In the genomic region with DNA sequence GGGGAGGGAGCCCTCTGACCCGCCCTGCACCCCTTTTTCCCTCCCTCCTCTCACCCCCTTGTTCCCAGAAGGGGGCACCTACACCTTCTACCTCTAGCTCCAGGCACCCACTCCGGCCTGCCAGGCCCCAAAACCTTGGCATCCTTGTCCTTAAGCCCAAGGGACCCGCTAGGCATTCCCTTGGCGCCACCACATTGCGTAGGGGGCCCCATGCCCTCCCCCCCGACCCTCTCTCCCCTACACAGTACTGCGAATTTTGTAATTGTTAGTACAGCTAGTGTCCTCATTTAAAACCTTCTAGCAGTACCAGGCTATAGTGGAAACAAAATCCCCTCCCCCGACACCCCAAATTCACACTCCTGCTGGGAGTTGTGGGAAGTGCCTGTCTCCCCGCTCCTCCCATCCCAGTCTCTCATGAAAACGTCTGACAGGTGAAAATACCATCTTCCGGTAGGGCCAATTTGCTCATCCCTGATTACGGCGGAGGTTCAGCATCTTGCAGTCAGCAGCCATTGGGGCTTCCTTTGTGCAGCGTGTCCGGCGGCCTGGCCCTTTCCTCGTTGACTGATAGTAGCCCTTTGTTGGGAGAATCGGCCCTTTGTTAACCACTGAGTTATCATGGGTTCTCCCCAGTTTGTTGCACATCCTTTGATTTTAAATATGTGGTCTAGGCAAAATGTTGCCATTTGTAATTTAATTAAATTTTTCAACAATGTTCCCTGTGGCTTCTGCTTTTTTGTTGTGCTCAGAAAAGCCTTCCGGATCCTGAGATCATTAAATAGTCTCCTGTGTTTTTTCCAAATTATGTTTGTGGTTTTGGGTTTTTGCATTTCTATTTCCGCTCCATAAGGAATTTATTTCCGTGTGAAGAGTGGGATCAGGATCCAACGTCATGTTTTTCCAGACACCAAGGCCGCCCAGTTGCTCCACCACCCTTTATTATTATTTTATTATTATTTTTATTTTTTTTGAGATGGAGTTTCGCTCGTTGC, we compare ENCODE assay signal across 15 cellular contexts. TPM values are rescaled to one million over a fixed set of nuclear protein-coding genes. Genes with fewer than 3 reads are reported as not detected.
DNase-seq lines count a peak whose midpoint lies in the region; ATAC-seq and TF ChIP-seq lines count a peak whose summit lies in the region.
"Had no signal": no experiment of that assay in that cellular context is flagged by ENCODE, and none has a peak within 500 bp of the region (broad histone marks: within the 10 kb centered on the region; RNA-seq: fewer than 3 reads in every experiment).

No MANE protein-coding gene starts in this region.

- no peaks in the 10 kb centered on the region for H3K9me3 Mint-ChIP-seq in neural crest cell
- H3K9me3 Mint-ChIP-seq: activated B cell treated with CpG ODN at 0.5 μM for 24 hours; effector memory CD8-positive, alpha-beta T cell; T-helper 1 cell treated with Interleukin-12 subunit alpha and Interleukin-12 subunit beta and Interleukin-4 antibody, amounts not matched to agents 30 μg/mL and 1 μg/mL, for 36 hours had no signal

- no peak for ATAC-seq in GM19351 (IDR thresholded peaks at IDR 0.05; ENCODE audit: unreplicated experiment)
- ATAC-seq: effector memory CD8-positive, alpha-beta T cell had no signal

- no peak for TF ChIP-seq CTCF in neural crest cell (conservative IDR thresholded peaks at IDR 0.05)

- peak; percentile 30 for DNase-seq in activated effector memory CD4-positive, alpha-beta T cell treated with anti-CD3 and anti-CD28 coated beads, Interleukin-2, amount 50 U/mL, for 16 hours
- DNase-seq in activated effector memory CD4-positive, alpha-beta T cell treated with Interleukin-2 at 50 U/mL for 16 hours, result no peak
- peak; percentile 86 for DNase-seq in globus pallidus (ENCODE audit: low spot score)
- DNase-seq in neural crest cell (ENCODE audit: low read depth, low spot score), result peak; percentile 39
- no peak for DNase-seq in hepatic stellate cell (ENCODE audit: low spot score)
- DNase-seq in AG08395 (ENCODE audit: low spot score), result no peak
- no peak for DNase-seq in ureter (ENCODE audit: low spot score)
- DNase-seq: activated B cell treated with CpG ODN at 0.5 μM for 24 hours; CD4-positive, CD25-positive, alpha-beta regulatory T cell; effector memory CD8-positive, alpha-beta T cell; left ventricle myocardium inferior; NCI-H82; RPMI8226 had no signal

- H3K36me3 Mint-ChIP-seq in neural crest cell (ENCODE audit: low read depth), result no peaks in the 10 kb centered on the region
- H3K36me3 Mint-ChIP-seq: CD4-positive, CD25-positive, alpha-beta regulatory T cell had no signal

- H3K4me3 Mint-ChIP-seq in neural crest cell, result peak overlapping the region; percentile 4
- H3K4me3 Mint-ChIP-seq: activated B cell treated with CpG ODN at 0.5 μM for 24 hours; CD4-positive, CD25-positive, alpha-beta regulatory T cell; effector memory CD8-positive, alpha-beta T cell; T-helper 1 cell treated with Interleukin-12 subunit alpha and Interleukin-12 subunit beta and Interleukin-4 antibody, amounts not matched to agents 30 μg/mL and 1 μg/mL, for 36 hours had no signal

- H3K27me3 Mint-ChIP-seq in neural crest cell (ENCODE audit: low read depth), result peaks cover 20% of the 10 kb centered on the region
- H3K27me3 Mint-ChIP-seq: CD4-positive, CD25-positive, alpha-beta regulatory T cell had no signal

- H3K4me1 Mint-ChIP-seq in neural crest cell, result peaks cover 9% of the 10 kb centered on the region
- H3K4me1 Mint-ChIP-seq: activated B cell treated with CpG ODN at 0.5 μM for 24 hours; CD4-positive, CD25-positive, alpha-beta regulatory T cell had no signal

- H3K27ac Mint-ChIP-seq in neural crest cell (ENCODE audit: unreplicated experiment), result peak overlapping the region; percentile 98
- H3K27ac Mint-ChIP-seq: activated B cell treated with CpG ODN at 0.5 μM for 24 hours; CD4-positive, CD25-positive, alpha-beta regulatory T cell; effector memory CD8-positive, alpha-beta T cell; T-helper 1 cell treated with Interleukin-12 subunit alpha and Interleukin-12 subunit beta and Interleukin-4 antibody, amounts not matched to agents 30 μg/mL and 1 μg/mL, for 36 hours had no signal

RNA-seq across cellular contexts. Expression of a gene that starts 7.9 kb away (rescaled TPM):
- total RNA-seq in neural crest cell, result 14.0 and 14.4 TPM in 2 replicates
- 42.2 TPM for total RNA-seq in ureter

RNA-seq across cellular contexts. Expression of a gene that starts 56.3 kb away (rescaled TPM):
- total RNA-seq in neural crest cell (2.2 and 2.7 TPM in 2 replicates), ureter (9.4 TPM)

Comparison
In these comparisons a context has a peak if more than half of its experiments do, and no peak if none do; other contexts are left out.
1. DNase-seq: peak in activated effector memory CD4-positive, alpha-beta T cell treated with anti-CD3 and anti-CD28 coated beads, Interleukin-2, amount 50 U/mL, for 16 hours (single experiment), globus pallidus (single experiment) and neural crest cell (single experiment); none in activated effector memory CD4-positive, alpha-beta T cell treated with Interleukin-2 at 50 U/mL for 16 hours (single experiment), hepatic stellate cell (single experiment), AG08395 (single experiment) and ureter (single experiment).